Comparison of ENCODE assay signal across 12 cellular contexts in the genomic region with DNA sequence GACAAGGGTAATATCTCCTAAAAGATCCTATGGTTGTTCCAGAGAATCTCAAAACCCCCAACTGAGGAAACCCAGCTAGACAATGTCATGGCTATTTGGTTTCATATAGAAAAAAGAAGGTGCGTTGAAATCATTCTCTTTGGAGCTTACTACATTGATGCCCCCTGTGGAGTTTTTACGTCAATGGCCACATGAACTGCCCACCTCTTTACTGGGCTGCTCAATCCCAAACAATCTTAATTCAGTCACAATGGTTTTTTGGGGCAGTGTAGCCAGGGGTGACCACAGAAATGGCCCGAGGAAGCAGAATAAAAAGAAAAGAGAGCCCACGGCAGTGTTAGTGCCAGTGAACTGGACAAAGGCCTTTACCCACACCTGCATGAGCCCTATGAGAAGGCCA. TPM values are rescaled to one million over a fixed set of nuclear protein-coding genes. Genes with fewer than 3 reads are reported as not detected.
"Had no signal": no experiment of that assay in that cellular context is flagged by ENCODE, and none has a peak within 500 bp of the region (broad histone marks: within the 10 kb centered on the region; RNA-seq: fewer than 3 reads in every experiment).

No MANE protein-coding gene starts in this region.

- H3K4me1 ChIP-seq: HAP-1 had no signal

- H3K4me2 ChIP-seq: GM23338 had no signal

- H3K4me3 ChIP-seq: GM23248, GM23338, HAP-1 had no signal

- FAIRE-seq: H1, H54 had no signal

- DNase-seq: GM23248, GOT3, H7, H9, HCEC 1CT, HFFc6 had no signal

- H2AFZ ChIP-seq: GM23248, GM23338 had no signal

- H3K9me3 ChIP-seq: HAP-1 had no signal

- ATAC-seq: GM23338, HCT116 had no signal

- H3K9ac ChIP-seq: GM23248 had no signal

- H3K36me3 ChIP-seq: HAP-1 had no signal

- H3K27ac ChIP-seq: GM23248 had no signal

RNA-seq across cellular contexts. Expression of a gene that starts 7.8 kb away (rescaled TPM):
- total RNA-seq: GM23248, H9, HFFc6 had no signal

RNA-seq across cellular contexts. Expression of a gene that starts 19.1 kb away (rescaled TPM):
- total RNA-seq: GM23248, GM23338, H1, H4, H7, H9, HFFc6 had no signal
- polyA plus RNA-seq: GM23248, H1 had no signal

RNA-seq across cellular contexts. Expression of a gene that starts 26.8 kb away (rescaled TPM):
- total RNA-seq: GM23248, GM23338, H1, H4, H7, H9, HFFc6 had no signal
- polyA plus RNA-seq: GM23248, H1 had no signal
